In the genomic region with DNA sequence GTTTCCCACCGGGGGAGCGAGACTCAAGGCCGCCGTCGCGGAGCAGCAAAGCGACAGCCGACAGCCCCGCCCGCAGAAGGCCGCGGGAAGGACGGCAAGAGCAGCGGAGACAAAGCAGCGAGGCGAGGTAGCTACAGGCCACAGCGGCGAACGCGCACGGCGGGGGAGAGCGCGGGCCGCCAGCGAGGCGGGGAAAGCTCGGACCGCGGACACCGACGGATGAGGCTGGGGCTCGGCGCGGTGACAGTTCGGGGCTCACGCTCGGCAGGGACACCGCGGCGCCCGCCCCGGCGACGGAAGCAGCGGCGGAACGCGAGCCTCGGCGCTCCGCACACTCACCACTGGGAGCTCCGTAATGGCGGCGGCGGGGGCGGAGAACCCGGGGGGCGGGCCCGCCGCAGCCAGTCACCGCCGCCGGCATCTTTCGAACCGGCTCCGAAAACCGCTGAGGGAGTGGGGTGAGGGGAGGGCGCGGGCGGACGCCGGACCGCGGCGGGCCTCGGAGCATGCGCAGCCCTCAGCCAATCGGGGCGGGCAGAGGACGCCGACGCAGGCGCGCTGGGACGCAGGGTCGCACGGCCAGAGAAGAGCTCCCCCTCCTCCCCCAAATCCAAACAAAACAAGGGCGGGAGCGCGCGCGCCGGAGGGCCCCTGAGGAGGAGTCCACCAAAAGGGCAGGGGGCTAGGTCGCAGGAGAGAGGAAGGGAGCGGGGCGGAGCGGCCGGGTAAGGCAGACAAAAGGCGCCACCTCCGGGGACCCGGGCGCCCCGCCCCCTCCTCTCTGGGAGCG, we compare ENCODE assay signal across 8 cellular contexts. TPM values are rescaled to one million over a fixed set of nuclear protein-coding genes. Genes with fewer than 3 reads are reported as not detected.
A peak's percentile ranks its signal among the peaks of the same experiment; 100 is the strongest.
DNase-seq lines count a peak whose midpoint lies in the region; ATAC-seq and TF ChIP-seq lines count a peak whose summit lies in the region.

No MANE protein-coding gene starts in this region.

- H3K27me3 ChIP-seq in DOHH2 (ENCODE audit: control insufficient read depth, low read length) (no peaks in the 10 kb centered on the region), GM23338 (ENCODE audit: insufficient read depth) (no peaks in the 10 kb centered on the region)

- H3K36me3 ChIP-seq in DOHH2 (ENCODE audit: control insufficient read depth, low read length) (peaks cover 40% of the 10 kb centered on the region), GM23338 (ENCODE audit: insufficient read depth) (no peaks in the 10 kb centered on the region)

- peaks cover 32% of the 10 kb centered on the region for H3K4me1 ChIP-seq in DOHH2 (ENCODE audit: control insufficient read depth, low read length)
- H3K4me1 ChIP-seq in GM23338 (ENCODE audit: insufficient read depth), result peaks cover 19% of the 10 kb centered on the region

- peaks cover 13% of the 10 kb centered on the region for H3K4me1 Mint-ChIP-seq in GM23338
- peaks cover 7% of the 10 kb centered on the region for H3K4me1 Mint-ChIP-seq in activated T-helper 17 cell treated with anti-CD3 and anti-CD28 coated beads, Interleukin-2, amount 50 U/mL, for 72 hours
- H3K4me1 Mint-ChIP-seq in naive thymus-derived CD8-positive, alpha-beta T cell, result peaks cover 10 to 46% (median 32%) of the 10 kb centered on the region in 4 donors
- H3K4me1 Mint-ChIP-seq in stimulated activated naive B cell treated with anti-CD40 and anti-IgM and Interleukin-4, amounts not matched to agents 10 μg/mL and 1 μg/mL and 100 μg/mL, for 72 hours, result peaks cover 9 to 25% of the 10 kb centered on the region in 2 donors

- H2AFZ ChIP-seq in GM23338, result peak overlapping the region; percentile 80

- POLR2A ChIA-PET in naive thymus-derived CD8-positive, alpha-beta T cell (lab: Charles Lee), result interaction anchor here (0.6 to 2.4 kb wide), 22 partner anchors 11 to 1188 kb away, joined by 3 to 23 read pairs (median 4); a partner anchor contains a TSS

- no peaks in the 10 kb centered on the region for H3K9me3 ChIP-seq in DOHH2 (ENCODE audit: control insufficient read depth, insufficient read depth, low read length)

- peaks cover 13% of the 10 kb centered on the region for H3K27me3 Mint-ChIP-seq in GM23338 (ENCODE audit: insufficient read depth, low read depth, poor library complexity)
- H3K27me3 Mint-ChIP-seq in activated T-helper 17 cell treated with anti-CD3 and anti-CD28 coated beads, Interleukin-2, amount 50 U/mL, for 72 hours, result no peaks in the 10 kb centered on the region
- H3K27me3 Mint-ChIP-seq in naive thymus-derived CD8-positive, alpha-beta T cell, result no peaks in the 10 kb centered on the region
- H3K27me3 Mint-ChIP-seq in stimulated activated naive B cell treated with anti-CD40 and anti-IgM and Interleukin-4, amounts not matched to agents 10 μg/mL and 1 μg/mL and 100 μg/mL, for 72 hours, result no peaks in the 10 kb centered on the region

- peak overlapping the region; percentile 100 for H3K4me3 Mint-ChIP-seq in GM23338
- peak overlapping the region; percentile 92 for H3K4me3 Mint-ChIP-seq in activated T-helper 17 cell treated with anti-CD3 and anti-CD28 coated beads, Interleukin-2, amount 50 U/mL, for 72 hours
- H3K4me3 Mint-ChIP-seq in naive thymus-derived CD8-positive, alpha-beta T cell, result peak overlapping the region; percentile 91 to 100 (median 98)
- peak overlapping the region; percentile 95 for H3K4me3 Mint-ChIP-seq in stimulated activated naive B cell treated with anti-CD40 and anti-IgM and Interleukin-4, amounts not matched to agents 10 μg/mL and 1 μg/mL and 100 μg/mL, for 72 hours

- TF ChIP-seq CTCF in DOHH2 (IDR thresholded peaks at IDR 0.05; ENCODE audit: low read depth, low read length, poor library complexity, severe bottlenecking) (no peak), GM23338 (conservative IDR thresholded peaks at IDR 0.05; ENCODE audit: low read depth in 2 of 2) (no peak), fibroblast of mammary gland (conservative IDR thresholded peaks at IDR 0.05; ENCODE audit: control insufficient read depth, insufficient read depth, low read depth, low read length) (no peak)

- H3K79me2 ChIP-seq in DOHH2 (ENCODE audit: control insufficient read depth, low read length), result peaks cover 53% of the 10 kb centered on the region
- peaks cover 47% of the 10 kb centered on the region for H3K79me2 ChIP-seq in GM23338 (replicated peaks; ENCODE audit: insufficient read depth)

- ATAC-seq in GM23338, result peak; percentile 84
- ATAC-seq in activated T-helper 17 cell treated with anti-CD3 and anti-CD28 coated beads, Interleukin-2, amount 50 U/mL, for 72 hours (replicated peaks), result peak; percentile 84
- ATAC-seq in naive thymus-derived CD8-positive, alpha-beta T cell, result peak; percentile 74 to 77
- ATAC-seq in stimulated activated naive B cell treated with anti-CD40 and anti-IgM and Interleukin-4, amounts not matched to agents 10 μg/mL and 1 μg/mL and 100 μg/mL, for 72 hours (replicated peaks), result peak; percentile 79 to 80

- H4K20me1 ChIP-seq in DOHH2 (ENCODE audit: control insufficient read depth, insufficient read depth, low read depth, low read length), result peaks cover 22% of the 10 kb centered on the region
- H4K20me1 ChIP-seq in GM23338 (replicated peaks; ENCODE audit: insufficient read depth), result peaks cover 32% of the 10 kb centered on the region

- no peaks in the 10 kb centered on the region for H3K9me2 ChIP-seq in DOHH2 (replicated peaks; ENCODE audit: control insufficient read depth, low read length)
- H3K9me2 ChIP-seq in GM23338 (ENCODE audit: insufficient read depth), result no peaks in the 10 kb centered on the region

- H3K27ac ChIP-seq in DOHH2 (ENCODE audit: low read depth, low read length) (peak overlapping the region; percentile 79), GM23338 (ENCODE audit: low read depth) (peak overlapping the region; percentile 95)

- H3K9me3 Mint-ChIP-seq in GM23338, result no peaks in the 10 kb centered on the region
- no peaks in the 10 kb centered on the region for H3K9me3 Mint-ChIP-seq in activated T-helper 17 cell treated with anti-CD3 and anti-CD28 coated beads, Interleukin-2, amount 50 U/mL, for 72 hours
- no peaks in the 10 kb centered on the region for H3K9me3 Mint-ChIP-seq in naive thymus-derived CD8-positive, alpha-beta T cell
- H3K9me3 Mint-ChIP-seq in stimulated activated naive B cell treated with anti-CD40 and anti-IgM and Interleukin-4, amounts not matched to agents 10 μg/mL and 1 μg/mL and 100 μg/mL, for 72 hours, result no peaks in the 10 kb centered on the region

- peak overlapping the region; percentile 80 for H3K4me3 ChIP-seq in DOHH2 (ENCODE audit: low read length)
- peak overlapping the region; percentile 95 for H3K4me3 ChIP-seq in GM23338
- H3K4me3 ChIP-seq in fibroblast of mammary gland (ENCODE audit: control insufficient read depth, low read depth, low read length), result peak overlapping the region; percentile 97

- H3F3A ChIP-seq in DOHH2 (ENCODE audit: control insufficient read depth, insufficient read depth) (0 out of 2 replicates have a peak, but pooled peaks cover 2% of the 10 kb centered on the region), GM23338 (replicated peaks; ENCODE audit: low read depth) (peaks cover 19% of the 10 kb centered on the region)

- peak overlapping the region; percentile 76 for H3K4me2 ChIP-seq in DOHH2 (ENCODE audit: low read length)
- peak overlapping the region; percentile 97 for H3K4me2 ChIP-seq in GM23338

- no peaks in the 10 kb centered on the region; the same call in 2 of the 3 replicates for H3K36me3 Mint-ChIP-seq in GM23338 (ENCODE audit: low read depth)
- peaks cover 13% of the 10 kb centered on the region for H3K36me3 Mint-ChIP-seq in activated T-helper 17 cell treated with anti-CD3 and anti-CD28 coated beads, Interleukin-2, amount 50 U/mL, for 72 hours (ENCODE audit: low read depth)
- peaks cover 0 to 2% (median 0%) of the 10 kb centered on the region in 3 donors for H3K36me3 Mint-ChIP-seq in naive thymus-derived CD8-positive, alpha-beta T cell
- H3K36me3 Mint-ChIP-seq in stimulated activated naive B cell treated with anti-CD40 and anti-IgM and Interleukin-4, amounts not matched to agents 10 μg/mL and 1 μg/mL and 100 μg/mL, for 72 hours, result no peaks in the 10 kb centered on the region

- peak overlapping the region; percentile 97 for H3K27ac Mint-ChIP-seq in GM23338
- H3K27ac Mint-ChIP-seq in activated T-helper 17 cell treated with anti-CD3 and anti-CD28 coated beads, Interleukin-2, amount 50 U/mL, for 72 hours, result peak overlapping the region; percentile 88
- peak overlapping the region; percentile 75 to 99 (median 97) for H3K27ac Mint-ChIP-seq in naive thymus-derived CD8-positive, alpha-beta T cell
- peak overlapping the region; percentile 97 for H3K27ac Mint-ChIP-seq in stimulated activated naive B cell treated with anti-CD40 and anti-IgM and Interleukin-4, amounts not matched to agents 10 μg/mL and 1 μg/mL and 100 μg/mL, for 72 hours

- DNase-seq in GM23338 (ENCODE audit: low spot score) (peak; percentile 97), Kasumi-1 (lab: John Stamatoyannopoulos, UW) (peak; percentile 90 to 92), RKO (ENCODE audit: low spot score) (peak; percentile 93), fibroblast of mammary gland (ENCODE audit: low read depth) (peak; percentile 89)
- peak; percentile 92 to 98 (median 96) for DNase-seq in naive thymus-derived CD8-positive, alpha-beta T cell
- peak; percentile 95 for DNase-seq in stimulated activated naive B cell treated with anti-CD40 and anti-IgM and Interleukin-4, amounts not matched to agents 10 μg/mL and 1 μg/mL and 100 μg/mL, for 72 hours

TF ChIP-seq in GM23338, 12 proteins besides CTCF, POLR2A, EP300 and RAD21 (continues in another document):
- TF ChIP-seq JUNB (IDR thresholded peaks at IDR 0.05; ENCODE audit: unreplicated experiment) (no peak), EZH2phosphoT487 (IDR thresholded peaks at IDR 0.05; ENCODE audit: unreplicated experiment) (no peak), CREB1 (CRISPR knock-in tag; IDR thresholded peaks at IDR 0.05; ENCODE audit: low read depth) (peak; percentile 30; the same call in 1 of the 2 replicates), NANOG (IDR thresholded peaks at IDR 0.05; ENCODE audit: borderline replicate concordance) (no peak), ZNF331 (CRISPR knock-in tag; IDR thresholded peaks at IDR 0.05; ENCODE audit: low read depth) (no peak), POLR2AphosphoS5 (IDR thresholded peaks at IDR 0.05; ENCODE audit: low read depth) (peak; percentile 64)

RNA-seq across cellular contexts. Expression of a gene that starts 0.6 kb away (rescaled TPM):
- total RNA-seq in GM23338 (2014; rRNA removed; shearing (Covaris generic)), result 85.5 and 89.1 TPM in 2 replicates
- 112 and 117 TPM in 2 replicates for polyA plus RNA-seq in GM23338 (2016; fragmentation: Nextera tagmentation; extraction: Ambion mirVana)
- 100 to 1,000 TPM; 223 to 244 TPM for total RNA-seq in activated T-helper 17 cell treated with anti-CD3 and anti-CD28 coated beads, Interleukin-2, amount 50 U/mL, for 72 hours
- 100 to 1,000 TPM; 335 to 362 TPM for total RNA-seq in naive thymus-derived CD8-positive, alpha-beta T cell
- 100 to 1,000 TPM; 220 to 282 (median 278) TPM for polyA plus RNA-seq in naive thymus-derived CD8-positive, alpha-beta T cell

RNA-seq across cellular contexts. Expression of a gene that starts 54.0 kb away (rescaled TPM):
- total RNA-seq in GM23338 (2014; rRNA removed; shearing (Covaris generic)), result 24.8 and 29.2 TPM in 2 replicates
- 4.6 and 5.0 TPM in 2 replicates for polyA plus RNA-seq in GM23338 (2016; fragmentation: Nextera tagmentation; extraction: Ambion mirVana)
- under 1 TPM in 1 of 2 donors, not detected in 1; 0.06 TPM for total RNA-seq in activated T-helper 17 cell treated with anti-CD3 and anti-CD28 coated beads, Interleukin-2, amount 50 U/mL, for 72 hours
- not detected for total RNA-seq in naive thymus-derived CD8-positive, alpha-beta T cell
- polyA plus RNA-seq in naive thymus-derived CD8-positive, alpha-beta T cell, result not detected

Comparison
In these comparisons a context has a peak if more than half of its experiments do, and no peak if none do; other contexts are left out.
1. Peak in every context shown above with its lines: DNase-seq, ATAC-seq, H3K4me3 ChIP-seq and H3K27ac ChIP-seq.
2. RNA of a gene that starts 54.0 kb away (total RNA-seq): 24.8 to 29.2 TPM in GM23338; 0.06 TPM in activated T-helper 17 cell treated with anti-CD3 and anti-CD28 coated beads, Interleukin-2, amount 50 U/mL, for 72 hours and not detected in naive thymus-derived CD8-positive, alpha-beta T cell; every median in the first group is over 10 times any median in the second.